In the genomic region with DNA sequence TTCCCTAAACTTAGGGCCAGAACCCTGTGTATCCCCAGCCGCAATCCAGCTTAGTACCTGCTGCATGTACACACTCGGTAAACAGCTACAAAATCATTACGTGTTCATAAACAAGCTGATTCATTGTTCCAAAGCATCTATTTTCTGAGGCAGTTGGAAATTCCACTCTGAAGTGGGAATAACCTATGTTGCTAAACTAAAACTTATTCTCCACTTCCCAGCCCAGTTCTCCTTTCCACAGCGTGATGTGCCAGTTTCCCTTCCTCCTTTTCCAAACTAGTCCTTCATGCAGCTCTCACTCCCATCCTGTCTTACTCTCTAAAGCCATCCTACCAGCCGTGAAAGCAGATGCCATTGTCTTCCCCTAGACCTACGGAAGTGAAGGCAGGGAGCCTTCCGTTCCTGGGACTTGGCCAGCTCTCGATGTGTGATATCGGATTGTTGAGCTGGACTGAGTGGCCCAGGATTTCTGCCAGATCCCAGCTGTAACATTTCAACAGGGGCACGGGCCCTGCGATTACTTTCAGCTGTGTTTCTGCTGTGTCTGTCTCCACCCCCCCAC, we compare ENCODE assay signal across 9 cellular contexts.
A peak's percentile ranks its signal among the peaks of the same experiment; 100 is the strongest.
DNase-seq lines count a peak whose midpoint lies in the region; ATAC-seq and TF ChIP-seq lines count a peak whose summit lies in the region.
"Had no signal": no experiment of that assay in that cellular context is flagged by ENCODE, and none has a peak within 500 bp of the region (broad histone marks: within the 10 kb centered on the region; RNA-seq: fewer than 3 reads in every experiment).

No MANE protein-coding gene starts in this region.

- DNase-seq in NCI-H226 (peak; percentile 58), dorsolateral prefrontal cortex (peak in 7 of 10 donors; percentile 9 to 62 (median 39)), lung microvascular endothelial cell (ENCODE audit: low read depth in 2 of 2) (peak; percentile 82 to 84), thoracic aorta (ENCODE audit: low spot score) (peak; percentile 27), NCI-H2227 treated with DMSO at 0.1 percent for 48 hours (lab: John Stamatoyannopoulos, UW) (no peak), NCI-H187 treated with DMSO at 0.1 percent for 48 hours (lab: John Stamatoyannopoulos, UW) (no peak), CD14-positive monocyte (ENCODE audit: low spot score) (no peak)
- DNase-seq in activated CD4-positive, alpha-beta T cell treated with anti-CD3 and anti-CD28 coated beads, Interleukin-2, amount 50 U/mL, for 1 hour: no peak
- DNase-seq: activated CD4-positive, alpha-beta T cell treated with anti-CD3 and anti-CD28 coated beads, Interleukin-2, amount 50 U/mL, for 48 hours had no signal

- H3K27me3 Mint-ChIP-seq in CD14-positive monocyte (ENCODE audit: low read depth in 3 of 3): peaks cover 0 to 2% (median 1%) of the 10 kb centered on the region in 3 donors

- H3K27me3 ChIP-seq in dorsolateral prefrontal cortex: no peaks in the 10 kb centered on the region
- H3K27me3 ChIP-seq in thoracic aorta (replicated peaks; ENCODE audit: insufficient read depth): no peaks in the 10 kb centered on the region

- H3K36me3 Mint-ChIP-seq in CD14-positive monocyte: no peaks in the 10 kb centered on the region

- no peaks in the 10 kb centered on the region for H3K4me1 Mint-ChIP-seq in CD14-positive monocyte

- H3K4me3 Mint-ChIP-seq in CD14-positive monocyte: peak overlapping the region in 1 of 2 donors; percentile 12

- TF ChIP-seq CTCF in dorsolateral prefrontal cortex (IDR thresholded peaks at IDR 0.05 in 54 of 56, conservative IDR thresholded peaks at IDR 0.05 in 2 of 56; ENCODE audit: low read depth in 1 of 56, partially characterized antibody in 56 of 56): no peak
- no peak for TF ChIP-seq CTCF in thoracic aorta (IDR thresholded peaks at IDR 0.05)
- TF ChIP-seq CTCF in CD14-positive monocyte (IDR thresholded peaks at IDR 0.05): no peak

- no peak for ATAC-seq in thoracic aorta (ENCODE audit: insufficient number of reproducible peaks, low FRiP score, low read depth)

- no peaks in the 10 kb centered on the region for H3K9me3 Mint-ChIP-seq in CD14-positive monocyte

- no peaks in the 10 kb centered on the region for H3K36me3 ChIP-seq in thoracic aorta

- peaks cover 43 to 93% of the 10 kb centered on the region in 2 donors for H3K4me1 ChIP-seq in thoracic aorta (ENCODE audit: control insufficient read depth in 1 of 2, low read depth in 2 of 2)

- H3K27ac Mint-ChIP-seq in CD14-positive monocyte: peak overlapping the region in 1 of 7 donors; percentile 79

- H3K27ac ChIP-seq in dorsolateral prefrontal cortex (peak overlapping the region in 41 of 59 donors; percentile 1 to 78 (median 47)), thoracic aorta (peak overlapping the region; percentile 61 to 76)

- H3K4me3 ChIP-seq in dorsolateral prefrontal cortex (peak overlapping the region in 39 of 59 donors; percentile 2 to 51 (median 24)), thoracic aorta (peak overlapping the region; percentile 48)

- intact Hi-C loops in dorsolateral prefrontal cortex (cut with DNase I) (loop anchor here (5.0 kb wide), 1 partner anchor 99 kb away; the partner anchor contains the start of gene CRIM1 (in 2 of the 2)), CD14-positive monocyte (cut with micrococcal nuclease) (no loop called here)

- no peaks in the 10 kb centered on the region for H3K9me3 ChIP-seq in thoracic aorta

Comparison
In these comparisons a context has a peak if more than half of its experiments do, and no peak if none do; other contexts are left out.
1. DNase-seq: peak in NCI-H226 (single experiment), dorsolateral prefrontal cortex (7 of 10), lung microvascular endothelial cell (2 of 2) and thoracic aorta (single experiment); none in NCI-H2227 treated with DMSO at 0.1 percent for 48 hours (single experiment), activated CD4-positive, alpha-beta T cell treated with anti-CD3 and anti-CD28 coated beads, Interleukin-2, amount 50 U/mL, for 1 hour (single experiment), NCI-H187 treated with DMSO at 0.1 percent for 48 hours (single experiment) and CD14-positive monocyte (single experiment).
2. intact Hi-C loops: an anchor here in dorsolateral prefrontal cortex (5.0 kb wide); none called in CD14-positive monocyte.